In the genomic region with DNA sequence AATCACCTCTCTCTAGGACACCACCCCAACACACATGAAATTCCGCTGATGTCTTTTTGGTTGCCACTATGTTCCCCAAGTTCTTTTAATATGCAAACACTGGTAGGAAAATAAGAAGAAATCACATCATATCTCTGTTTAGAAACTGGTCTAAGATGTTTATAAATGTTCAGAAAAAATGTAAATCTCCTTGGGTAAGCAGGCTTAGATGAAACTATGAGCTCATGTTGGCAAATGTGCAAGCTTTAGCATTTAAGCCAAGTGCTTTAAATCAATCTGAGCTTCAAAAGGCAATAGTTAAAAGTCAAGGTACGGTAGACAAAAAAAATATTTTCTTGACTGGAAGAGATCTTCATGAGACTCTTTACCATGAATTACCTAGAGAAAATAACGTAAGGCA, we compare ENCODE assay signal across 37 cellular contexts. TPM values are rescaled to one million over a fixed set of nuclear protein-coding genes. Genes with fewer than 3 reads are reported as not detected.
"Had no signal": no experiment of that assay in that cellular context is flagged by ENCODE, and none has a peak within 500 bp of the region (broad histone marks: within the 10 kb centered on the region; RNA-seq: fewer than 3 reads in every experiment).

No MANE protein-coding gene starts in this region.

- DNase-seq: activated CD4-positive, alpha-beta memory T cell treated with anti-CD3 and anti-CD28 coated beads, Interleukin-2, amount 10 ng/mL, durations not matched to agents 7 days and 5 days; activated CD4-positive, alpha-beta T cell treated with anti-CD3 and anti-CD28 coated beads for 1 hour; activated CD4-positive, alpha-beta T cell treated with anti-CD3 and anti-CD28 coated beads for 48 hours; activated CD4-positive, CD25-positive, alpha-beta regulatory T cell; activated CD8-positive, alpha-beta memory T cell treated with anti-CD3 and anti-CD28 coated beads for 24 hours; activated CD8-positive, alpha-beta memory T cell treated with anti-CD3 and anti-CD28 coated beads, Interleukin-2, amount 50 U/mL, for 48 hours; activated effector memory CD4-positive, alpha-beta T cell treated with anti-CD3 and anti-CD28 coated beads, Interleukin-2, amount 50 U/mL, for 16 hours; activated naive CD4-positive, alpha-beta T cell; activated naive CD4-positive, alpha-beta T cell treated with anti-CD3 and anti-CD28 coated beads, Interleukin-2, amount 50 U/mL, for 16 hours; activated naive CD8-positive, alpha-beta T cell treated with anti-CD3 and anti-CD28 coated beads for 36 hours; activated T-cell treated with anti-CD3 and anti-CD28 coated beads, Interleukin-2, amount 50 U/mL, for 72 hours; body of pancreas; NCI-H1092 treated with DMSO at 0.1 percent for 48 hours; NCI-H1417 treated with DMSO at 0.1 percent for 48 hours; NCI-H1694; NCI-H1930; NCI-H2081 treated with DMSO at 0.1 percent for 48 hours; NCI-H345; NCI-H524 treated with DMSO at 0.1 percent for 48 hours; PC-9; SIG-M5; T-cell; T-helper 2 cell; T-helper 9 cell had no signal

- H3K4me3 ChIP-seq: body of pancreas, breast epithelium, K562, PC-9 had no signal

- H2AFZ ChIP-seq: PC-9 had no signal

- ATAC-seq: activated CD8-positive, alpha-beta memory T cell treated with anti-CD3 and anti-CD28 coated beads, Interleukin-2, amount 10 ng/mL, durations not matched to agents 7 days and 5 days; activated T-cell treated with anti-CD3 and anti-CD28 coated beads, Interleukin-2, amount 50 U/mL, for 72 hours; activated T-helper 17 cell treated with anti-CD3 and anti-CD28 coated beads, Interleukin-2, amount 50 U/mL, for 72 hours; body of pancreas; K562; Right ventricle myocardium inferior; SK-N-SH treated with all-trans-retinoic acid at 6 μM for 48 hours; T-cell had no signal

- H3K9me3 ChIP-seq: body of pancreas, breast epithelium had no signal

- H3K27ac ChIP-seq: body of pancreas, breast epithelium, PC-9, RWPE1, WERI-Rb-1 had no signal

- H3K4me1 ChIP-seq: body of pancreas, breast epithelium had no signal

- H3K36me3 ChIP-seq: breast epithelium, WERI-Rb-1 had no signal

- H3K27me3 ChIP-seq: body of pancreas, breast epithelium had no signal

- H3K4me2 ChIP-seq: PC-9 had no signal

RNA-seq across cellular contexts. Expression of a gene that starts 25.2 kb away (rescaled TPM):
- total RNA-seq: activated CD4-positive, alpha-beta memory T cell treated with anti-CD3 and anti-CD28 coated beads, Interleukin-2, amount 10 ng/mL, durations not matched to agents 7 days and 5 days; activated CD8-positive, alpha-beta memory T cell treated with anti-CD3 and anti-CD28 coated beads, Interleukin-2, amount 10 ng/mL, durations not matched to agents 7 days and 5 days; activated naive CD8-positive, alpha-beta T cell treated with anti-CD3 and anti-CD28 coated beads for 36 hours; activated T-cell treated with anti-CD3 and anti-CD28 coated beads, Interleukin-2, amount 50 U/mL, for 72 hours; activated T-helper 17 cell treated with anti-CD3 and anti-CD28 coated beads, Interleukin-2, amount 50 U/mL, for 72 hours; body of pancreas; breast epithelium; cardiac septum; K562; M059J; NCI-H460; OCI-LY7; Right ventricle myocardium inferior; T-cell had no signal

RNA-seq across cellular contexts. Expression of a gene that starts 33.8 kb away (rescaled TPM):
- total RNA-seq: activated CD4-positive, alpha-beta memory T cell treated with anti-CD3 and anti-CD28 coated beads, Interleukin-2, amount 10 ng/mL, durations not matched to agents 7 days and 5 days; activated CD8-positive, alpha-beta memory T cell treated with anti-CD3 and anti-CD28 coated beads, Interleukin-2, amount 10 ng/mL, durations not matched to agents 7 days and 5 days; activated T-helper 17 cell treated with anti-CD3 and anti-CD28 coated beads, Interleukin-2, amount 50 U/mL, for 72 hours; cardiac septum; NCI-H460; OCI-LY7; SK-MEL-5 had no signal
